Comparison of ENCODE assay signal across 17 cellular contexts in genomic region chr1:56551691-56552090, GRCh38. TPM values are rescaled to one million over a fixed set of nuclear protein-coding genes. Genes with fewer than 3 reads are reported as not detected.
DNase-seq lines count a peak whose midpoint lies in the region; ATAC-seq and TF ChIP-seq lines count a peak whose summit lies in the region.
"Had no signal": no experiment of that assay in that cellular context is flagged by ENCODE, and none has a peak within 500 bp of the region (broad histone marks: within the 10 kb centered on the region; RNA-seq: fewer than 3 reads in every experiment).

No MANE protein-coding gene starts in this region.

- DNase-seq in heart left ventricle (no peak), cardiac septum (ENCODE audit: low spot score) (no peak), RPMI7951 (ENCODE audit: low read depth) (peak; percentile 11), inferior parietal cortex (ENCODE audit: extremely low spot score) (peak; percentile 53), H7 (no peak), A673 (ENCODE audit: low spot score) (no peak), mesenteric fat pad (ENCODE audit: low spot score) (no peak)
- DNase-seq: activated CD4-positive, CD25-positive, alpha-beta regulatory T cell; activated gamma-delta T cell treated with Interleukin-2 at 50 U/mL for 16 hours; Calu3; effector CD8-positive, alpha-beta T cell; left lung; MM.1S; naive B cell; T-helper 1 cell had no signal

- intact Hi-C loops in heart left ventricle (cut with DNase I) (no loop called here), cardiac septum (cut with DNase I) (no loop called here), A673 (cut with micrococcal nuclease; ENCODE audit: unreplicated experiment) (no loop called here)

- POLR2A ChIA-PET in A673 (lab: Charles Lee; ENCODE audit: low non-redundant PET): no interaction called here

- H3K36me3 ChIP-seq in heart left ventricle (no peaks in the 10 kb centered on the region), H7 (replicated peaks; ENCODE audit: control insufficient read depth, insufficient read depth, low read length) (no peaks in the 10 kb centered on the region), A673 (ENCODE audit: insufficient read depth, low read length, poor library complexity, severe bottlenecking) (no peaks in the 10 kb centered on the region)
- H3K36me3 ChIP-seq: breast epithelium, left lung had no signal

- H3K27ac ChIP-seq in heart left ventricle: peak overlapping the region in 11 of 12 donors; percentile 31 to 70 (median 50)
- no peak overlapping the region for H3K27ac ChIP-seq in A673 (ENCODE audit: low read depth, low read length, poor library complexity, severe bottlenecking)
- H3K27ac ChIP-seq: left lung had no signal

- H3K9me3 ChIP-seq in heart left ventricle (no peaks in the 10 kb centered on the region), A673 (ENCODE audit: low read depth, low read length, poor library complexity, severe bottlenecking) (no peaks in the 10 kb centered on the region)
- H3K9me3 ChIP-seq: breast epithelium, left lung had no signal

- H3K27me3 ChIP-seq in heart left ventricle: no peaks in the 10 kb centered on the region
- no peaks in the 10 kb centered on the region for H3K27me3 ChIP-seq in H7 (ENCODE audit: control insufficient read depth, insufficient read depth, low read length)
- no peaks in the 10 kb centered on the region for H3K27me3 ChIP-seq in A673 (replicated peaks; ENCODE audit: insufficient read depth, low read depth, low read length, poor library complexity)
- H3K27me3 ChIP-seq: breast epithelium, left lung had no signal

- TF ChIP-seq CTCF in heart left ventricle (IDR thresholded peaks at IDR 0.05) (no peak), A673 (conservative IDR thresholded peaks at IDR 0.05; ENCODE audit: low read depth, low read length) (no peak)

- 68 to 80% (median 75%) methylated on average over 3 of the region's 3 CpGs for WGBS in heart left ventricle, 4 donors

- CTCF ChIA-PET in A673 (lab: Charles Lee): no interaction called here

- H3K4me1 ChIP-seq in heart left ventricle (peaks cover 39 to 98% (median 82%) of the 10 kb centered on the region in 12 donors), A673 (ENCODE audit: insufficient read depth, low read length, poor library complexity, severe bottlenecking) (no peaks in the 10 kb centered on the region)

- peak in 1 of 4 donors; percentile 12 for ATAC-seq in heart left ventricle
- no peak for ATAC-seq in HG03097 (IDR thresholded peaks at IDR 0.05; ENCODE audit: low FRiP score, unreplicated experiment)
- ATAC-seq: left lung had no signal

- TF ChIP-seq POLR2A in heart left ventricle (IDR thresholded peaks at IDR 0.05): no peak

- H3K4me3 ChIP-seq in heart left ventricle (no peak overlapping the region), H7 (ENCODE audit: insufficient read depth, low read depth, low read length) (no peak overlapping the region), A673 (ENCODE audit: low read depth, low read length, poor library complexity, severe bottlenecking) (no peak overlapping the region)
- H3K4me3 ChIP-seq: breast epithelium, left lung had no signal

- BruUV-seq in A673 (replicated peaks; lab: Mats Ljungman, UMichigan): no TSS peak

RNA-seq across cellular contexts. Expression of gene PLPP3, which starts 27.7 kb away (rescaled TPM):
- total RNA-seq in heart left ventricle: 100 to 1,000 TPM in 4 of 9 donors, 10 to 100 TPM in 5; 75.8 to 221 (median 97.8) TPM
- 10 to 100 TPM; 17.1 to 89.6 TPM for polyA plus RNA-seq in heart left ventricle
- total RNA-seq in cardiac septum: 61.0 TPM
- 14.2 and 19.7 TPM in 2 replicates for total RNA-seq in RPMI7951 (2014; rRNA removed; shearing (Covaris generic))
- total RNA-seq in H7 (2014; rRNA removed; shearing (Covaris generic)): 33.8 and 45.2 TPM in 2 replicates
- 0.39 and 0.79 TPM in 2 replicates for total RNA-seq in A673 (2021)
- 112 TPM for total RNA-seq in mesenteric fat pad

Comparison
In these comparisons a context has a peak if more than half of its experiments do, and no peak if none do; other contexts are left out.
1. DNase-seq: peak in RPMI7951 (single experiment) and inferior parietal cortex (single experiment); none in heart left ventricle (0 of 5), cardiac septum (single experiment), H7 (single experiment), A673 (single experiment) and mesenteric fat pad (single experiment).